Comparison of ENCODE assay signal across 21 cellular contexts in genomic region chr3:20066079-20066478, GRCh38. TPM values are rescaled to one million over a fixed set of nuclear protein-coding genes. Genes with fewer than 3 reads are reported as not detected.
DNase-seq lines count a peak whose midpoint lies in the region; ATAC-seq and TF ChIP-seq lines count a peak whose summit lies in the region.
"Had no signal": no experiment of that assay in that cellular context is flagged by ENCODE, and none has a peak within 500 bp of the region (broad histone marks: within the 10 kb centered on the region; RNA-seq: fewer than 3 reads in every experiment).

No MANE protein-coding gene starts in this region.

- H3K4me3 Mint-ChIP-seq in CD4-positive, CD25-positive, alpha-beta regulatory T cell: peak overlapping the region in 2 of 4 donors; percentile 16 to 37
- no peak overlapping the region for H3K4me3 Mint-ChIP-seq in activated T-helper 17 cell treated with anti-CD3 and anti-CD28 coated beads, Interleukin-2, amount 50 U/mL, for 72 hours
- no peak overlapping the region for H3K4me3 Mint-ChIP-seq in natural killer cell treated with Interleukin-12 subunit alpha and Interleukin-12 subunit beta and Interleukin-15 and Interleukin-18, amount 100 ng/mL, for 72 hours
- H3K4me3 Mint-ChIP-seq: GM23338 had no signal

- ATAC-seq in CD4-positive, CD25-positive, alpha-beta regulatory T cell (ENCODE audit: low read depth in 2 of 2): no peak
- no peak for ATAC-seq in activated T-helper 17 cell treated with anti-CD3 and anti-CD28 coated beads, Interleukin-2, amount 50 U/mL, for 72 hours (replicated peaks)
- no peak for ATAC-seq in natural killer cell treated with Interleukin-12 subunit alpha and Interleukin-12 subunit beta and Interleukin-15 and Interleukin-18, amount 100 ng/mL, for 72 hours
- no peak for ATAC-seq in GM21526 (IDR thresholded peaks at IDR 0.05; ENCODE audit: low FRiP score, unreplicated experiment)
- ATAC-seq: GM23338, HCT116 had no signal

- H3K9me3 Mint-ChIP-seq in CD4-positive, CD25-positive, alpha-beta regulatory T cell: no peaks in the 10 kb centered on the region
- H3K9me3 Mint-ChIP-seq in activated T-helper 17 cell treated with anti-CD3 and anti-CD28 coated beads, Interleukin-2, amount 50 U/mL, for 72 hours: peaks cover 4% of the 10 kb centered on the region
- no peaks in the 10 kb centered on the region for H3K9me3 Mint-ChIP-seq in natural killer cell treated with Interleukin-12 subunit alpha and Interleukin-12 subunit beta and Interleukin-15 and Interleukin-18, amount 100 ng/mL, for 72 hours
- H3K9me3 Mint-ChIP-seq: GM23338 had no signal

- peak overlapping the region in 2 of 3 donors; percentile 33 to 60 for H3K27ac Mint-ChIP-seq in CD4-positive, CD25-positive, alpha-beta regulatory T cell
- peak overlapping the region; percentile 13 for H3K27ac Mint-ChIP-seq in activated T-helper 17 cell treated with anti-CD3 and anti-CD28 coated beads, Interleukin-2, amount 50 U/mL, for 72 hours
- H3K27ac Mint-ChIP-seq in natural killer cell treated with Interleukin-12 subunit alpha and Interleukin-12 subunit beta and Interleukin-15 and Interleukin-18, amount 100 ng/mL, for 72 hours: peak overlapping the region; percentile 14 to 45
- H3K27ac Mint-ChIP-seq: GM23338 had no signal

- H3K36me3 Mint-ChIP-seq in CD4-positive, CD25-positive, alpha-beta regulatory T cell: peaks cover 12% of the 10 kb centered on the region
- H3K36me3 Mint-ChIP-seq in activated T-helper 17 cell treated with anti-CD3 and anti-CD28 coated beads, Interleukin-2, amount 50 U/mL, for 72 hours (ENCODE audit: low read depth): peaks cover 41% of the 10 kb centered on the region
- H3K36me3 Mint-ChIP-seq in natural killer cell treated with Interleukin-12 subunit alpha and Interleukin-12 subunit beta and Interleukin-15 and Interleukin-18, amount 100 ng/mL, for 72 hours: no peaks in the 10 kb centered on the region

- H3K4me3 ChIP-seq in CD4-positive, CD25-positive, alpha-beta regulatory T cell (ENCODE audit: low read depth, low read length): no peak overlapping the region
- no peak overlapping the region for H3K4me3 ChIP-seq in tibial nerve
- H3K4me3 ChIP-seq: GM23338, MG63, SJSA1 had no signal

- TF ChIP-seq CTCF in tibial nerve (IDR thresholded peaks at IDR 0.05) (no peak), GM10266 (IDR thresholded peaks at IDR 0.05; ENCODE audit: control insufficient read depth, insufficient read depth, low read depth, missing control alignments) (no peak)

- 73 to 90% methylated on average over 1 of the region's 1 CpG for WGBS in tibial nerve, 2 donors

- H3K36me3 ChIP-seq in CD4-positive, CD25-positive, alpha-beta regulatory T cell (ENCODE audit: control insufficient read depth, insufficient read depth, low read length): peaks cover 2% of the 10 kb centered on the region
- no peaks in the 10 kb centered on the region for H3K36me3 ChIP-seq in tibial nerve
- H3K36me3 ChIP-seq: BE2C, MG63, SJSA1 had no signal

- no peak for TF ChIP-seq POLR2A in tibial nerve (IDR thresholded peaks at IDR 0.05)

- H3K4me1 ChIP-seq in CD4-positive, CD25-positive, alpha-beta regulatory T cell (ENCODE audit: control insufficient read depth, insufficient read depth, low read length, poor library complexity, severe bottlenecking): peaks cover 28% of the 10 kb centered on the region
- H3K4me1 ChIP-seq in tibial nerve: peaks cover 0 to 75% (median 25%) of the 10 kb centered on the region in 4 donors
- H3K4me1 ChIP-seq: BE2C, SJSA1 had no signal

- peaks cover 43 to 73% (median 62%) of the 10 kb centered on the region in 4 donors for H3K4me1 Mint-ChIP-seq in CD4-positive, CD25-positive, alpha-beta regulatory T cell
- peaks cover 45% of the 10 kb centered on the region for H3K4me1 Mint-ChIP-seq in activated T-helper 17 cell treated with anti-CD3 and anti-CD28 coated beads, Interleukin-2, amount 50 U/mL, for 72 hours
- H3K4me1 Mint-ChIP-seq in natural killer cell treated with Interleukin-12 subunit alpha and Interleukin-12 subunit beta and Interleukin-15 and Interleukin-18, amount 100 ng/mL, for 72 hours (ENCODE audit: low read depth in 2 of 2): peaks cover 55 to 74% of the 10 kb centered on the region in 2 donors

- no peak for DNase-seq in CD4-positive, CD25-positive, alpha-beta regulatory T cell
- no peak for DNase-seq in natural killer cell treated with Interleukin-12 subunit alpha and Interleukin-12 subunit beta and Interleukin-15 and Interleukin-18, amount 100 ng/mL, for 72 hours (ENCODE audit: low spot score)
- DNase-seq in tibial nerve (ENCODE audit: low spot score in 2 of 2) (no peak), NCI-H345 treated with DMSO at 0.1 percent for 48 hours (lab: John Stamatoyannopoulos, UW; ENCODE audit: unreplicated experiment) (no peak), GM10266 (ENCODE audit: extremely low spot score) (no peak)
- DNase-seq: BE2C, COR-L47, DND-41, Kasumi-1, MG63, NCI-H1417 treated with DMSO at 0.1 percent for 48 hours, NCI-H187, NCI-H446 treated with DMSO at 0.1 percent for 48 hours, NCI-H526 treated with DMSO at 0.1 percent for 48 hours had no signal

- no peaks in the 10 kb centered on the region for H3K9me3 ChIP-seq in CD4-positive, CD25-positive, alpha-beta regulatory T cell (ENCODE audit: control insufficient read depth in 2 of 2, low read length in 2 of 2)
- no peaks in the 10 kb centered on the region for H3K9me3 ChIP-seq in tibial nerve
- H3K9me3 ChIP-seq: BE2C, MG63, SJSA1 had no signal

- H3K27me3 ChIP-seq in CD4-positive, CD25-positive, alpha-beta regulatory T cell (ENCODE audit: control insufficient read depth, insufficient read depth, low read length): no peaks in the 10 kb centered on the region
- H3K27me3 ChIP-seq in tibial nerve: no peaks in the 10 kb centered on the region
- H3K27me3 ChIP-seq: BE2C, MG63, SJSA1 had no signal

- no peaks in the 10 kb centered on the region for H3K27me3 Mint-ChIP-seq in CD4-positive, CD25-positive, alpha-beta regulatory T cell
- no peaks in the 10 kb centered on the region for H3K27me3 Mint-ChIP-seq in activated T-helper 17 cell treated with anti-CD3 and anti-CD28 coated beads, Interleukin-2, amount 50 U/mL, for 72 hours
- H3K27me3 Mint-ChIP-seq in natural killer cell treated with Interleukin-12 subunit alpha and Interleukin-12 subunit beta and Interleukin-15 and Interleukin-18, amount 100 ng/mL, for 72 hours: no peaks in the 10 kb centered on the region

- no peak for TF ChIP-seq EP300 in tibial nerve (IDR thresholded peaks at IDR 0.05)

- H3K27ac ChIP-seq in CD4-positive, CD25-positive, alpha-beta regulatory T cell (ENCODE audit: insufficient read depth, low read length, poor library complexity, severe bottlenecking): no peak overlapping the region
- peak overlapping the region in 3 of 4 donors; percentile 52 to 91 (median 90) for H3K27ac ChIP-seq in tibial nerve
- H3K27ac ChIP-seq: SJSA1 had no signal

RNA-seq across cellular contexts. Expression of gene KAT2B, which starts 25.8 kb away (rescaled TPM):
- total RNA-seq in CD4-positive, CD25-positive, alpha-beta regulatory T cell: 185 TPM
- polyA plus RNA-seq in CD4-positive, CD25-positive, alpha-beta regulatory T cell: 10 to 100 TPM in 1 of 4 donors, 1 to 10 TPM in 3; 5.7 to 11.0 (median 7.9) TPM
- total RNA-seq in activated T-helper 17 cell treated with anti-CD3 and anti-CD28 coated beads, Interleukin-2, amount 50 U/mL, for 72 hours: 100 to 1,000 TPM; 109 to 143 TPM
- 10 to 100 TPM; 78.4 to 88.3 TPM for total RNA-seq in natural killer cell treated with Interleukin-12 subunit alpha and Interleukin-12 subunit beta and Interleukin-15 and Interleukin-18, amount 100 ng/mL, for 72 hours
- 10 to 100 TPM; 34.5 to 87.2 (median 60.1) TPM for total RNA-seq in tibial nerve

RNA-seq across cellular contexts. Expression of gene PP2D1, which starts 54.0 kb away (rescaled TPM):
- total RNA-seq in CD4-positive, CD25-positive, alpha-beta regulatory T cell: not detected
- 1 to 10 TPM in 1 of 4 donors, under 1 TPM in 3; 0.16 to 1.2 (median 0.21) TPM for polyA plus RNA-seq in CD4-positive, CD25-positive, alpha-beta regulatory T cell
- total RNA-seq in activated T-helper 17 cell treated with anti-CD3 and anti-CD28 coated beads, Interleukin-2, amount 50 U/mL, for 72 hours: not detected
- not detected for total RNA-seq in natural killer cell treated with Interleukin-12 subunit alpha and Interleukin-12 subunit beta and Interleukin-15 and Interleukin-18, amount 100 ng/mL, for 72 hours
- not detected for total RNA-seq in tibial nerve
- total RNA-seq: A673, GM23338, Right ventricle myocardium inferior, SJSA1 had no signal
